ENCODE assay signal across 26 cellular contexts in genomic region chr3:73115806-73116205, GRCh38.
"Had no signal": no experiment of that assay in that cellular context is flagged by ENCODE, and none has a peak within 500 bp of the region (broad histone marks: within the 10 kb centered on the region; RNA-seq: fewer than 3 reads in every experiment).

No MANE protein-coding gene starts in this region.

- H3K27ac ChIP-seq: body of pancreas had no signal

- ATAC-seq: activated CD8-positive, alpha-beta T cell treated with anti-CD3 and anti-CD28 coated beads, Interleukin-2, amount 10 ng/mL, durations not matched to agents 7 days and 5 days; body of pancreas; Panc1; WTC11 had no signal

- DNase-seq: activated CD4-positive, alpha-beta T cell treated with anti-CD3 and anti-CD28 coated beads for 48 hours; activated CD4-positive, alpha-beta T cell treated with anti-CD3 and anti-CD28 coated beads, Interleukin-2, amount 50 U/mL, for 4 hours; activated CD4-positive, CD25-positive, alpha-beta regulatory T cell treated with anti-CD3 and anti-CD28 coated beads, Interleukin-2, amount 50 U/mL, for 72 hours; activated CD8-positive, alpha-beta memory T cell treated with anti-CD3 and anti-CD28 coated beads, Interleukin-2, amount 50 U/mL, for 48 hours; activated CD8-positive, alpha-beta T cell treated with anti-CD3 and anti-CD28 coated beads, Interleukin-2, amount 10 ng/mL, durations not matched to agents 7 days and 5 days; activated naive CD4-positive, alpha-beta T cell; activated T-cell treated with anti-CD3 and anti-CD28 coated beads, Interleukin-2, amount 50 U/mL, for 1 hour; aorta; body of pancreas; KG1; MV-4-11; NCI-H1092 treated with DMSO at 0.1 percent for 48 hours; NCI-H1417 treated with DMSO at 0.1 percent for 48 hours; NCI-H1694; NCI-H2029; NCI-H2107; NCI-H2171 treated with DMSO at 0.1 percent for 48 hours; NCI-H226; NCI-H774; NK-92 treated with Interleukin-12 subunit alpha and Interleukin-12 subunit beta, amount 100 ng/mL, for 24 hours; OCI-M1; RPMI8226; SHP77 had no signal

- H3K4me3 ChIP-seq: body of pancreas had no signal

- H3K4me1 ChIP-seq: body of pancreas had no signal

- FAIRE-seq: bronchial epithelial cell had no signal

- H3K27me3 ChIP-seq: body of pancreas had no signal

- H3K9me3 ChIP-seq: body of pancreas had no signal
